In the genomic region with DNA sequence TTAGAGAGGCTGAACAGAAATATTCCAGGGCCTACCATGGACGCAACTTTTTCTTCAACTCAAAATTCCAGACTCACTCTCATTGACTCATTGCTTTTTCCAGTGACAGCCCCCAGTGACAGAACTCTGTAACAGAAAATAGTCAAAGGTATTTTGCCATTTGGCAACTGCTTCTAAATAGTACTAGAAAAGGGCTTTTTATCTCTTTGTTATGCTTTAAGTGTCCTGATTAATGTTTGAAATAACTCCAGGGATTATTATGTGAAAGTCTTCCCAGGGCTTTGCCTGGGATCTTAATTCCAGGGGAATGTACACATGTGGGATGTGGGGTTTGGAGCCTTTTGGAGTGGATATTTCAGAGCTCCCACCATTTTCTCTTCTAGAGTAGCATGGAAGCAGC, we compare ENCODE assay signal across 17 cellular contexts.
"Had no signal": no experiment of that assay in that cellular context is flagged by ENCODE, and none has a peak within 500 bp of the region (broad histone marks: within the 10 kb centered on the region; RNA-seq: fewer than 3 reads in every experiment).

No MANE protein-coding gene starts in this region.

- H3K36me3 ChIP-seq: left ventricle myocardium inferior, neural progenitor cell, ovary, thoracic aorta, uterus had no signal

- H3K4me3 ChIP-seq: hepatocyte, left ventricle myocardium inferior, neural progenitor cell, ovary, thoracic aorta, uterus had no signal

- H3K27me3 Mint-ChIP-seq: activated CD8-positive, alpha-beta memory T cell treated with anti-CD3 and anti-CD28 coated beads, Interleukin-2, amount 10 ng/mL, durations not matched to agents 7 days and 5 days had no signal

- H3K4me1 ChIP-seq: left ventricle myocardium inferior, neural progenitor cell, uterus had no signal

- H3K9me3 ChIP-seq: ovary, thoracic aorta, uterus had no signal

- DNase-seq: activated CD8-positive, alpha-beta memory T cell treated with anti-CD3 and anti-CD28 coated beads, Interleukin-2, amount 10 ng/mL, durations not matched to agents 7 days and 5 days; activated effector memory CD4-positive, alpha-beta T cell treated with anti-CD3 and anti-CD28 coated beads, Interleukin-2, amount 50 U/mL, for 16 hours; activated T-cell treated with anti-CD3 and anti-CD28 coated beads, Interleukin-2, amount 50 U/mL, for 4 hours; anterior cingulate cortex; kidney; left ventricle myocardium inferior; ovary; stimulated activated CD4-positive, alpha-beta T cell treated with anti-CD3 and anti-CD28 coated beads, Interleukin-4, amount 100 ng/mL, for 4 hours; stimulated activated naive CD8-positive, alpha-beta T cell treated with anti-CD3 and anti-CD28 coated beads, Interleukin-15, amount 100 ng/mL, for 72 hours; T-helper 17 cell; uterus had no signal

- H3K36me3 Mint-ChIP-seq: activated CD8-positive, alpha-beta memory T cell treated with anti-CD3 and anti-CD28 coated beads, Interleukin-2, amount 10 ng/mL, durations not matched to agents 7 days and 5 days; activated naive CD8-positive, alpha-beta T cell; memory B cell; neural progenitor cell had no signal

- H3K27ac Mint-ChIP-seq: activated CD8-positive, alpha-beta memory T cell treated with anti-CD3 and anti-CD28 coated beads, Interleukin-2, amount 10 ng/mL, durations not matched to agents 7 days and 5 days; activated naive CD8-positive, alpha-beta T cell; memory B cell; neural progenitor cell; stimulated activated naive CD8-positive, alpha-beta T cell treated with anti-CD3 and anti-CD28 coated beads, Interleukin-15, amount 100 ng/mL, for 72 hours; T-helper 17 cell had no signal

- H3K27me3 ChIP-seq: hepatocyte, neural progenitor cell, ovary, uterus had no signal

- H3K4me3 Mint-ChIP-seq: activated CD8-positive, alpha-beta memory T cell treated with anti-CD3 and anti-CD28 coated beads, Interleukin-2, amount 10 ng/mL, durations not matched to agents 7 days and 5 days; activated naive CD8-positive, alpha-beta T cell; activated T-cell treated with anti-CD3 and anti-CD28 coated beads, Interleukin-2, amount 50 U/mL, for 4 hours; memory B cell; neural progenitor cell; stimulated activated naive CD8-positive, alpha-beta T cell treated with anti-CD3 and anti-CD28 coated beads, Interleukin-15, amount 100 ng/mL, for 72 hours; T-helper 17 cell had no signal

- H3K27ac ChIP-seq: hepatocyte, left ventricle myocardium inferior, neural progenitor cell, ovary, uterus had no signal

- H3K9me3 Mint-ChIP-seq: activated T-cell treated with anti-CD3 and anti-CD28 coated beads, Interleukin-2, amount 50 U/mL, for 4 hours had no signal

- H3K4me1 Mint-ChIP-seq: memory B cell, T-helper 17 cell had no signal

- ATAC-seq: activated CD4-positive, CD25-positive, alpha-beta regulatory T cell treated with anti-CD3 and anti-CD28 coated beads, Interleukin-2, amount 50 U/mL, for 24 hours; activated CD8-positive, alpha-beta memory T cell treated with anti-CD3 and anti-CD28 coated beads, Interleukin-2, amount 10 ng/mL, durations not matched to agents 7 days and 5 days; activated T-cell treated with anti-CD3 and anti-CD28 coated beads, Interleukin-2, amount 50 U/mL, for 4 hours; T-helper 17 cell had no signal
